Comparison of ENCODE assay signal across 20 cellular contexts in genomic region chr15:41128174-41128902, GRCh38.
"Had no signal": no experiment of that assay in that cellular context is flagged by ENCODE, and none has a peak within 500 bp of the region (broad histone marks: within the 10 kb centered on the region; RNA-seq: fewer than 3 reads in every experiment).

No MANE protein-coding gene starts in this region.

- H3K4me1 Mint-ChIP-seq: immature natural killer cell; mesothelial cell of epicardium; stimulated activated memory B cell treated with anti-CD40 and anti-IgM and Interleukin-4, amounts not matched to agents 10 μg/mL and 1 μg/mL and 100 μg/mL, for 72 hours; stimulated activated naive CD8-positive, alpha-beta T cell treated with anti-CD3 and anti-CD28 coated beads, Interleukin-15, amount 100 ng/mL, for 72 hours had no signal

- H3K27ac Mint-ChIP-seq: immature natural killer cell; mesothelial cell of epicardium; naive thymus-derived CD4-positive, alpha-beta T cell; stimulated activated memory B cell treated with anti-CD40 and anti-IgM and Interleukin-4, amounts not matched to agents 10 μg/mL and 1 μg/mL and 100 μg/mL, for 72 hours; stimulated activated naive CD8-positive, alpha-beta T cell treated with anti-CD3 and anti-CD28 coated beads, Interleukin-15, amount 100 ng/mL, for 72 hours had no signal

- H3K9me3 Mint-ChIP-seq: stimulated activated memory B cell treated with anti-CD40 and anti-IgM and Interleukin-4, amounts not matched to agents 10 μg/mL and 1 μg/mL and 100 μg/mL, for 72 hours had no signal

- FAIRE-seq: frontal cortex, pancreas had no signal

- H3K4me3 Mint-ChIP-seq: immature natural killer cell; mesothelial cell of epicardium; naive thymus-derived CD4-positive, alpha-beta T cell; stimulated activated memory B cell treated with anti-CD40 and anti-IgM and Interleukin-4, amounts not matched to agents 10 μg/mL and 1 μg/mL and 100 μg/mL, for 72 hours; stimulated activated naive CD8-positive, alpha-beta T cell treated with anti-CD3 and anti-CD28 coated beads, Interleukin-15, amount 100 ng/mL, for 72 hours had no signal

- ATAC-seq: left lung; naive thymus-derived CD4-positive, alpha-beta T cell; pancreas; right cardiac atrium; stimulated activated memory B cell treated with anti-CD40 and anti-IgM and Interleukin-4, amounts not matched to agents 10 μg/mL and 1 μg/mL and 100 μg/mL, for 72 hours; stimulated activated naive CD8-positive, alpha-beta T cell treated with anti-CD3 and anti-CD28 coated beads, Interleukin-15, amount 100 ng/mL, for 72 hours; upper lobe of right lung had no signal

- DNase-seq: cerebellar nuclear complex; dorsolateral prefrontal cortex; effector CD4-positive, alpha-beta T cell; hypothalamus; immature natural killer cell; islet precursor cell; left lung; mesenchymal stem cell; naive thymus-derived CD4-positive, alpha-beta T cell; pancreas; right cardiac atrium; spleen; stimulated activated CD4-positive, alpha-beta T cell treated with anti-CD3 and anti-CD28 coated beads, Interleukin-4, amount 100 ng/mL, for 4 hours; stimulated activated naive CD8-positive, alpha-beta T cell treated with anti-CD3 and anti-CD28 coated beads, Interleukin-15, amount 100 ng/mL, for 72 hours; transverse colon; upper lobe of right lung; uterus had no signal

- H3K36me3 Mint-ChIP-seq: immature natural killer cell; mesothelial cell of epicardium; stimulated activated memory B cell treated with anti-CD40 and anti-IgM and Interleukin-4, amounts not matched to agents 10 μg/mL and 1 μg/mL and 100 μg/mL, for 72 hours had no signal
